In genomic region chr4:90745176-90745575, GRCh38 we compare ENCODE assay signal across 31 cellular contexts.
DNase-seq lines count a peak whose midpoint lies in the region; ATAC-seq, FAIRE-seq and TF ChIP-seq lines count a peak whose summit lies in the region.
"Had no signal": no experiment of that assay in that cellular context is flagged by ENCODE, and none has a peak within 500 bp of the region (broad histone marks: within the 10 kb centered on the region; RNA-seq: fewer than 3 reads in every experiment).

No MANE protein-coding gene starts in this region.

- no peak overlapping the region for H3K9ac ChIP-seq in PC-3 (ENCODE audit: low read length)
- no peak overlapping the region for H3K9ac ChIP-seq in astrocyte (ENCODE audit: low read length)

- H3K9me2 ChIP-seq in PC-3 (replicated peaks; ENCODE audit: low read length) = no peaks in the 10 kb centered on the region

- H3K9me3 Mint-ChIP-seq in astrocyte (ENCODE audit: unreplicated experiment) = no peaks in the 10 kb centered on the region
- peaks cover 3% of the 10 kb centered on the region for H3K9me3 Mint-ChIP-seq in nephron progenitor cell
- H3K9me3 Mint-ChIP-seq: activated B cell treated with CpG ODN at 0.5 μM for 24 hours had no signal

- no peaks in the 10 kb centered on the region for H3K27me3 Mint-ChIP-seq in astrocyte (ENCODE audit: low read depth, unreplicated experiment)
- H3K27me3 Mint-ChIP-seq in nephron progenitor cell (ENCODE audit: low read depth, poor library complexity) = no peaks in the 10 kb centered on the region
- H3K27me3 Mint-ChIP-seq: activated B cell treated with CpG ODN at 0.5 μM for 24 hours; naive thymus-derived CD8-positive, alpha-beta T cell; stimulated activated naive CD8-positive, alpha-beta T cell treated with anti-CD3 and anti-CD28 coated beads, Interleukin-15, amount 100 ng/mL, for 72 hours had no signal

- H3K4me3 ChIP-seq in PC-3 (ENCODE audit: low read length) (no peak overlapping the region), astrocyte (ENCODE audit: insufficient read depth, low read depth, low read length) (no peak overlapping the region), osteoblast (ENCODE audit: insufficient read depth, low read length) (no peak overlapping the region), heart left ventricle (no peak overlapping the region)
- H3K4me3 ChIP-seq: adrenal gland, colonic mucosa, esophagus muscularis mucosa, left lung, tibial nerve had no signal

- H3K36me3 ChIP-seq in PC-3 (ENCODE audit: low read depth, low read length) = no peaks in the 10 kb centered on the region
- no peaks in the 10 kb centered on the region for H3K36me3 ChIP-seq in astrocyte (ENCODE audit: insufficient read depth, low read length)
- no peaks in the 10 kb centered on the region for H3K36me3 ChIP-seq in osteoblast (ENCODE audit: insufficient read depth, low read length)
- no peaks in the 10 kb centered on the region for H3K36me3 ChIP-seq in heart left ventricle
- H3K36me3 ChIP-seq: adrenal gland, colonic mucosa, esophagus muscularis mucosa, left lung, tibial nerve had no signal

- TF ChIP-seq POLR2A in H54 (IDR thresholded peaks at IDR 0.05; ENCODE audit: low read depth, low read length) (no peak), heart left ventricle (IDR thresholded peaks at IDR 0.05) (no peak)

- 91 to 96% (median 95%) methylated on average over 4 of the region's 4 CpGs for WGBS in heart left ventricle, 4 donors

- H3K27me3 ChIP-seq in PC-3 (ENCODE audit: low read length) = no peaks in the 10 kb centered on the region
- no peaks in the 10 kb centered on the region for H3K27me3 ChIP-seq in astrocyte (ENCODE audit: insufficient read depth, low read length)
- H3K27me3 ChIP-seq in osteoblast (ENCODE audit: insufficient read depth, low read length) = no peaks in the 10 kb centered on the region
- no peaks in the 10 kb centered on the region for H3K27me3 ChIP-seq in heart left ventricle
- H3K27me3 ChIP-seq: adrenal gland, colonic mucosa, esophagus muscularis mucosa, left lung, tibial nerve had no signal

- TF ChIP-seq CTCF in PC-3 (conservative IDR thresholded peaks at IDR 0.05; ENCODE audit: low read depth, low read length) (no peak), astrocyte (IDR thresholded peaks at IDR 0.05; ENCODE audit: insufficient read depth, low read depth, low read length) (no peak), osteoblast (IDR thresholded peaks at IDR 0.05; ENCODE audit: extremely low read depth, low read depth, low read length) (no peak), heart left ventricle (IDR thresholded peaks at IDR 0.05) (no peak), nephron progenitor cell (IDR thresholded peaks at IDR 0.05) (no peak)

- BruUV-seq in PC-3 (replicated peaks; lab: Mats Ljungman, UMichigan) = no TSS peak

- no peaks in the 10 kb centered on the region for H3F3A ChIP-seq in PC-3 (ENCODE audit: low read length, unreplicated experiment)

- intact Hi-C loops in PC-3 (cut with micrococcal nuclease) = no loop called here
- intact Hi-C loops in heart left ventricle (cut with DNase I) = no loop called here

- H3K4me1 Mint-ChIP-seq in astrocyte (ENCODE audit: low read depth, unreplicated experiment) (peaks cover 2% of the 10 kb centered on the region), nephron progenitor cell (no peaks in the 10 kb centered on the region)
- H3K4me1 Mint-ChIP-seq: activated B cell treated with CpG ODN at 0.5 μM for 24 hours; naive thymus-derived CD8-positive, alpha-beta T cell; stimulated activated naive CD8-positive, alpha-beta T cell treated with anti-CD3 and anti-CD28 coated beads, Interleukin-15, amount 100 ng/mL, for 72 hours had no signal

- H3K9me3 ChIP-seq in PC-3 (ENCODE audit: low read length) (no peaks in the 10 kb centered on the region), astrocyte (ENCODE audit: insufficient read depth, low read depth, low read length) (no peaks in the 10 kb centered on the region), osteoblast (ENCODE audit: low read depth, low read length) (no peaks in the 10 kb centered on the region), heart left ventricle (peaks cover 0 to 6% (median 0%) of the 10 kb centered on the region in 12 donors)
- H3K9me3 ChIP-seq: adrenal gland, Caco-2, colonic mucosa, esophagus muscularis mucosa, tibial nerve had no signal

- H3K4me1 ChIP-seq in PC-3 (ENCODE audit: insufficient read depth, low read length) (peaks cover 19% of the 10 kb centered on the region), astrocyte (ENCODE audit: insufficient read depth, low read length) (no peaks in the 10 kb centered on the region), osteoblast (ENCODE audit: insufficient read depth, low read length) (no peaks in the 10 kb centered on the region), heart left ventricle (no peaks in the 10 kb centered on the region)
- H3K4me1 ChIP-seq: adrenal gland, Caco-2, colonic mucosa, esophagus muscularis mucosa, left lung, tibial nerve had no signal

- peak overlapping the region; percentile 43; the same call in 1 of the 2 replicates for H3K27ac ChIP-seq in PC-3 (ENCODE audit: low read length)
- H3K27ac ChIP-seq in astrocyte (ENCODE audit: low read depth, low read length) = no peak overlapping the region
- H3K27ac ChIP-seq in osteoblast (ENCODE audit: low read depth, low read length) = no peak overlapping the region
- H3K27ac ChIP-seq in heart left ventricle = no peak overlapping the region
- H3K27ac ChIP-seq: adrenal gland, colonic mucosa, esophagus muscularis mucosa, left lung, tibial nerve had no signal

- no peaks in the 10 kb centered on the region for H4K20me1 ChIP-seq in PC-3 (ENCODE audit: low read length)
- H4K20me1 ChIP-seq in astrocyte (ENCODE audit: insufficient read depth, low read length) = no peaks in the 10 kb centered on the region
- H4K20me1 ChIP-seq in osteoblast (ENCODE audit: insufficient read depth, low read length) = no peaks in the 10 kb centered on the region

- ATAC-seq in PC-3 = peak; percentile 90
- ATAC-seq in heart left ventricle = no peak
- ATAC-seq in GM21447 (IDR thresholded peaks at IDR 0.05; ENCODE audit: unreplicated experiment) = no peak
- ATAC-seq: activated T-cell treated with anti-CD3 and anti-CD28 coated beads, Interleukin-2, amount 50 U/mL, for 72 hours; left lung; naive thymus-derived CD8-positive, alpha-beta T cell; stimulated activated naive CD8-positive, alpha-beta T cell treated with anti-CD3 and anti-CD28 coated beads, Interleukin-15, amount 100 ng/mL, for 72 hours had no signal

- H3K4me3 Mint-ChIP-seq in astrocyte (ENCODE audit: unreplicated experiment) = no peak overlapping the region
- no peak overlapping the region for H3K4me3 Mint-ChIP-seq in nephron progenitor cell
- H3K4me3 Mint-ChIP-seq: activated B cell treated with CpG ODN at 0.5 μM for 24 hours; activated T-cell treated with anti-CD3 and anti-CD28 coated beads, Interleukin-2, amount 50 U/mL, for 72 hours; H9; mesothelial cell of epicardium; naive thymus-derived CD8-positive, alpha-beta T cell; stimulated activated naive CD8-positive, alpha-beta T cell treated with anti-CD3 and anti-CD28 coated beads, Interleukin-15, amount 100 ng/mL, for 72 hours had no signal

- CTCF ChIA-PET in PC-3 (lab: Charles Lee) = no interaction called here

- peak overlapping the region; percentile 50 for H3K4me2 ChIP-seq in PC-3 (ENCODE audit: low read length)
- no peak overlapping the region for H3K4me2 ChIP-seq in astrocyte (ENCODE audit: low read length)
- no peak overlapping the region for H3K4me2 ChIP-seq in osteoblast (ENCODE audit: insufficient read depth, low read length)

- POLR2A ChIA-PET in PC-3 (lab: Charles Lee; ENCODE audit: unreplicated experiment) = no interaction called here

- DNase-seq in H54 (ENCODE audit: insufficient read length, low spot score) (peak; percentile 8), PC-3 (peak; percentile 85), astrocyte (ENCODE audit: low read depth) (peak; percentile 3), osteoblast (ENCODE audit: insufficient read length, low spot score, missing footprints) (peak; percentile 15), heart left ventricle (no peak), nephron progenitor cell (no peak)
- DNase-seq: activated B cell treated with CpG ODN at 0.5 μM for 24 hours; activated CD4-positive, alpha-beta T cell treated with anti-CD3 and anti-CD28 coated beads, Interleukin-2, amount 50 U/mL, for 4 hours; activated naive CD4-positive, alpha-beta T cell treated with Interleukin-2 at 50 U/mL for 16 hours; activated T-cell treated with anti-CD3 and anti-CD28 coated beads, Interleukin-2, amount 50 U/mL, for 72 hours; adrenal gland; C1 segment of cervical spinal cord; Caco-2; colonic mucosa; DMS79 treated with DMSO at 0.1 percent for 48 hours; effector memory CD4-positive, alpha-beta T cell; H9; hippocampal formation; KG1; naive thymus-derived CD8-positive, alpha-beta T cell; NCI-H1417 treated with DMSO at 0.1 percent for 48 hours; NCI-H2081; NCI-H748 treated with DMSO at 0.1 percent for 48 hours; occipital lobe; stimulated activated naive CD8-positive, alpha-beta T cell treated with anti-CD3 and anti-CD28 coated beads, Interleukin-15, amount 100 ng/mL, for 72 hours had no signal

- FAIRE-seq in H54 (lab: Jason Lieb, UNC) = peak; percentile 43
- FAIRE-seq in astrocyte (lab: Jason Lieb, UNC) = no peak
- FAIRE-seq: frontal cortex had no signal

- H3K27ac Mint-ChIP-seq in astrocyte (ENCODE audit: unreplicated experiment) (no peak overlapping the region), nephron progenitor cell (no peak overlapping the region)
- H3K27ac Mint-ChIP-seq: activated B cell treated with CpG ODN at 0.5 μM for 24 hours; activated T-cell treated with anti-CD3 and anti-CD28 coated beads, Interleukin-2, amount 50 U/mL, for 72 hours; H9; mesothelial cell of epicardium; naive thymus-derived CD8-positive, alpha-beta T cell; stimulated activated naive CD8-positive, alpha-beta T cell treated with anti-CD3 and anti-CD28 coated beads, Interleukin-15, amount 100 ng/mL, for 72 hours had no signal

- no peak overlapping the region for H2AFZ ChIP-seq in PC-3 (ENCODE audit: low read length)
- no peak overlapping the region for H2AFZ ChIP-seq in astrocyte (ENCODE audit: low read depth, low read length)
- H2AFZ ChIP-seq in osteoblast (ENCODE audit: low read length) = no peak overlapping the region

- H3K79me2 ChIP-seq in PC-3 (ENCODE audit: low read length) = no peaks in the 10 kb centered on the region
- no peaks in the 10 kb centered on the region for H3K79me2 ChIP-seq in astrocyte (ENCODE audit: insufficient read depth, low read length)
- H3K79me2 ChIP-seq in osteoblast (ENCODE audit: insufficient read depth, low read length) = no peaks in the 10 kb centered on the region

- H3K36me3 Mint-ChIP-seq in astrocyte (ENCODE audit: low read depth, unreplicated experiment) = no peaks in the 10 kb centered on the region
- no peaks in the 10 kb centered on the region for H3K36me3 Mint-ChIP-seq in nephron progenitor cell (ENCODE audit: low read depth)
- H3K36me3 Mint-ChIP-seq: mesothelial cell of epicardium; naive thymus-derived CD8-positive, alpha-beta T cell had no signal

Comparison
In these comparisons a context has a peak if more than half of its experiments do, and no peak if none do; other contexts are left out.
1. DNase-seq: peak in H54 (single experiment), PC-3 (single experiment), astrocyte (single experiment) and osteoblast (single experiment); none in heart left ventricle (0 of 5) and nephron progenitor cell (single experiment).